In genomic region chr16:75250809-75251279, GRCh38 we compare ENCODE assay signal across 1 cellular context.
TF ChIP-seq lines count a peak whose summit lies in the region.

No MANE protein-coding gene starts in this region.

TF ChIP-seq in HepG2, 621 proteins besides CTCF, POLR2A, EP300 and RAD21 (continued from another document and continues in another):
- TF ChIP-seq ZNF687 (CRISPR knock-in tag; IDR thresholded peaks at IDR 0.05) (peak; percentile 92), JARID2 (CRISPR knock-in tag; IDR thresholded peaks at IDR 0.05; ENCODE audit: insufficient replicate concordance) (no peak), RBM39 (IDR thresholded peaks at IDR 0.05; ENCODE audit: low read depth, low read length, poor library complexity, severe bottlenecking) (peak; percentile 47), ZNF362 (CRISPR knock-in tag; IDR thresholded peaks at IDR 0.05; ENCODE audit: borderline replicate concordance) (no peak), ZMAT3 (CRISPR knock-in tag; conservative IDR thresholded peaks at IDR 0.05) (no peak), ZNF660 (CRISPR knock-in tag; IDR thresholded peaks at IDR 0.05; ENCODE audit: borderline replicate concordance, low read depth) (no peak), MEIS2 (CRISPR knock-in tag; IDR thresholded peaks at IDR 0.05) (peak; percentile 34), MTERF4 (CRISPR knock-in tag; IDR thresholded peaks at IDR 0.05) (no peak), ETV6 (CRISPR knock-in tag; conservative IDR thresholded peaks at IDR 0.05) (0 out of 2 replicates have a peak, but pooled peaks have one; percentile 3), BRF2 (CRISPR knock-in tag; IDR thresholded peaks at IDR 0.05) (peak; percentile 21; the same call in 1 of the 2 replicates), PHB2 (IDR thresholded peaks at IDR 0.05; ENCODE audit: partially characterized antibody) (no peak), ZNF207 (IDR thresholded peaks at IDR 0.05; ENCODE audit: borderline replicate concordance) (no peak), ARID4A (CRISPR knock-in tag; IDR thresholded peaks at IDR 0.05; ENCODE audit: borderline replicate concordance) (peak; percentile 88), ZNF329 (CRISPR knock-in tag; IDR thresholded peaks at IDR 0.05; ENCODE audit: low read depth) (no peak), ETS1 (CRISPR knock-in tag; IDR thresholded peaks at IDR 0.05) (0 out of 2 replicates have a peak, but pooled peaks have one; percentile 79), DNMT1 (CRISPR knock-in tag; IDR thresholded peaks at IDR 0.05) (0 out of 2 replicates have a peak, but pooled peaks have one; percentile 28), PTBP1 (IDR thresholded peaks at IDR 0.05; ENCODE audit: low read depth, low read length, poor library complexity, severe bottlenecking) (peak; percentile 75), EHMT2 (IDR thresholded peaks at IDR 0.05; ENCODE audit: borderline replicate concordance, low read depth, low read length) (no peak), ZNF850 (CRISPR knock-in tag; conservative IDR thresholded peaks at IDR 0.05) (no peak), CBFB (CRISPR knock-in tag; IDR thresholded peaks at IDR 0.05) (0 out of 2 replicates have a peak, but pooled peaks have one; percentile 20), DZIP1 (CRISPR knock-in tag; IDR thresholded peaks at IDR 0.05) (no peak; the same call in 1 of the 2 replicates), MYC (CRISPR knock-in tag; IDR thresholded peaks at IDR 0.05; ENCODE audit: borderline replicate concordance) (no peak; the same call in 1 of the 2 replicates), ZNF3 (CRISPR knock-in tag; IDR thresholded peaks at IDR 0.05) (no peak), HDAC1 (CRISPR knock-in tag; IDR thresholded peaks at IDR 0.05) (peak; percentile 81), ZNF160 (CRISPR knock-in tag; IDR thresholded peaks at IDR 0.05) (no peak), ZFP36L2 (CRISPR knock-in tag; IDR thresholded peaks at IDR 0.05) (no peak), NR2F2 (IDR thresholded peaks at IDR 0.05; ENCODE audit: borderline replicate concordance, low read depth) (peak; percentile 37; the same call in 1 of the 2 replicates), SMAD9 (CRISPR knock-in tag; IDR thresholded peaks at IDR 0.05) (no peak), MED8 (CRISPR knock-in tag; IDR thresholded peaks at IDR 0.05; ENCODE audit: insufficient replicate concordance) (peak; percentile 11), ZNF121 (CRISPR knock-in tag; IDR thresholded peaks at IDR 0.05) (0 out of 2 replicates have a peak, but pooled peaks have one; percentile 27), KDM2A (CRISPR knock-in tag; IDR thresholded peaks at IDR 0.05; ENCODE audit: borderline replicate concordance, low read depth) (peak; percentile 89), ATF2 (CRISPR knock-in tag; IDR thresholded peaks at IDR 0.05) (no peak; the same call in 1 of the 2 replicates), TCF7 (IDR thresholded peaks at IDR 0.05; ENCODE audit: low read depth) (no peak), ZNF350 (CRISPR knock-in tag; IDR thresholded peaks at IDR 0.05; ENCODE audit: borderline replicate concordance, low read depth) (no peak; the same call in 1 of the 2 replicates), GTF3A (CRISPR knock-in tag; conservative IDR thresholded peaks at IDR 0.05) (no peak), FOXC1 (CRISPR knock-in tag; IDR thresholded peaks at IDR 0.05; ENCODE audit: borderline replicate concordance) (peak; percentile 48; the same call in 1 of the 2 replicates), HOXA7 (CRISPR knock-in tag; IDR thresholded peaks at IDR 0.05) (no peak), ZNF891 (CRISPR knock-in tag; IDR thresholded peaks at IDR 0.05) (0 out of 2 replicates have a peak, but pooled peaks have one; percentile 58), FOSL1 (CRISPR knock-in tag; IDR thresholded peaks at IDR 0.05; ENCODE audit: borderline replicate concordance) (no peak), PBX2 (CRISPR knock-in tag; IDR thresholded peaks at IDR 0.05) (no peak), CENPX (CRISPR knock-in tag; IDR thresholded peaks at IDR 0.05) (no peak)
